Comparison of ENCODE assay signal across 8 cellular contexts in the genomic region with DNA sequence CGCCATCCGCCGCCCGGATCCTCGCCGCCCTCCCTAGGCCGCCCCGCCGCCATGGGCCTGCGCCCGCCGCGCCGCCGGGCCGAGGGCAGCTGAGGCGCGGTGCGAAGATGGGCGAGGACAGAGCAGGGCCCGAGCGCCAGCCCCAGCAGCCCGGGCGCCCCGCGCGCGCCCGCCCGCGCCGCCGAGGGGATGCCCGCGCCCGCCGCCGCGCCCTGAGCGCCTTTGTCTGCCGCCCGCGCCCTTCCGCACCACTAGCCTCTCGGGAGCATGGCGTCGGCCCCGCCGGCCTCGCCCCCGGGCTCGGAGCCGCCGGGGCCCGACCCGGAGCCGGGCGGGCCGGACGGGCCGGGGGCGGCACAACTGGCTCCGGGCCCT. TPM values are rescaled to one million over a fixed set of nuclear protein-coding genes. Genes with fewer than 3 reads are reported as not detected.
DNase-seq lines count a peak whose midpoint lies in the region; ATAC-seq and TF ChIP-seq lines count a peak whose summit lies in the region.

No MANE protein-coding gene starts in this region.

- no peak overlapping the region for H3K27ac ChIP-seq in Karpas-422 (ENCODE audit: low read length)
- peak overlapping the region; percentile 96 to 97 for H3K27ac ChIP-seq in breast epithelium
- peak overlapping the region; percentile 64 to 84 for H3K27ac ChIP-seq in mucosa of rectum (ENCODE audit: low read depth in 2 of 2, low read length in 2 of 2)

- TF ChIP-seq POLR2A in breast epithelium (IDR thresholded peaks at IDR 0.05), result no peak

- H3K9me3 ChIP-seq in ES-I3 (ENCODE audit: control insufficient read depth, insufficient read depth, low read length) (no peaks in the 10 kb centered on the region), Karpas-422 (ENCODE audit: low read length) (no peaks in the 10 kb centered on the region), breast epithelium (no peaks in the 10 kb centered on the region), mucosa of rectum (ENCODE audit: control insufficient read depth in 2 of 2, low read length in 2 of 2) (no peaks in the 10 kb centered on the region)

- no peak for TF ChIP-seq CTCF in breast epithelium (IDR thresholded peaks at IDR 0.05)

- H3K27me3 ChIP-seq in Karpas-422 (ENCODE audit: low read length) (no peaks in the 10 kb centered on the region), breast epithelium (no peaks in the 10 kb centered on the region), mucosa of rectum (ENCODE audit: control insufficient read depth in 2 of 2, insufficient read depth in 2 of 2, low read length in 2 of 2) (peaks cover 2 to 9% of the 10 kb centered on the region in 2 donors)

- H3K4me1 ChIP-seq in ES-I3 (ENCODE audit: insufficient read depth, low read length) (peaks cover 7% of the 10 kb centered on the region; the same call in 1 of the 2 replicates), Karpas-422 (ENCODE audit: low read length) (peaks cover 30% of the 10 kb centered on the region), breast epithelium (peaks cover 0 to 8% of the 10 kb centered on the region in 2 donors), mucosa of rectum (ENCODE audit: control insufficient read depth in 2 of 2, insufficient read depth in 2 of 2, low read length in 2 of 2) (peaks cover 11 to 24% of the 10 kb centered on the region in 2 donors)

- peak overlapping the region; percentile 76 for H3K4me3 ChIP-seq in Karpas-422 (ENCODE audit: low read length)
- peak overlapping the region; percentile 64 to 87 (median 71) for H3K4me3 ChIP-seq in breast epithelium
- H3K4me3 ChIP-seq in mucosa of rectum (ENCODE audit: low read length in 2 of 2), result peak overlapping the region; percentile 75 to 77

- H3K9ac ChIP-seq in ES-I3 (ENCODE audit: low read depth, low read length) (peak overlapping the region; percentile 71; the same call in 1 of the 2 replicates), Karpas-422 (ENCODE audit: low read length) (peak overlapping the region; percentile 71), mucosa of rectum (ENCODE audit: low read depth in 1 of 2, low read length in 2 of 2) (no peak overlapping the region)

- DNase-seq in Karpas-422 (no peak), breast epithelium (ENCODE audit: low spot score in 2 of 2) (no peak), NCI-H1436 treated with DMSO at 0.1 percent for 48 hours (lab: John Stamatoyannopoulos, UW) (no peak), NK-92 (lab: John Stamatoyannopoulos, UW; ENCODE audit: unreplicated experiment) (no peak), Ammon's horn (ENCODE audit: low spot score) (no peak)

- ATAC-seq in GM21576 (IDR thresholded peaks at IDR 0.05; ENCODE audit: unreplicated experiment), result peak; percentile 36

- H3K79me2 ChIP-seq in Karpas-422 (ENCODE audit: low read length), result peaks cover 10% of the 10 kb centered on the region

- H3K9me2 ChIP-seq in Karpas-422 (replicated peaks; ENCODE audit: insufficient read depth, low read length), result no peaks in the 10 kb centered on the region

- peak overlapping the region; percentile 88 for H3K4me2 ChIP-seq in Karpas-422 (ENCODE audit: low read depth, low read length, poor library complexity, severe bottlenecking)

- intact Hi-C loops in breast epithelium (cut with DNase I; ENCODE audit: low total_unique reads), result loop anchor here (2.0 kb wide), 1 partner anchor 73 kb away; a partner anchor contains a TSS

- peak overlapping the region; percentile 99; the same call in 1 of the 2 replicates for H2AFZ ChIP-seq in Karpas-422 (ENCODE audit: low read length)

- H4K20me1 ChIP-seq in Karpas-422 (ENCODE audit: insufficient read depth, low read depth, low read length), result peaks cover 16% of the 10 kb centered on the region; the same call in 1 of the 2 replicates

- no peaks in the 10 kb centered on the region; the same call in 1 of the 2 replicates for H3K36me3 ChIP-seq in ES-I3 (ENCODE audit: insufficient read depth, low read length)
- no peaks in the 10 kb centered on the region for H3K36me3 ChIP-seq in Karpas-422 (ENCODE audit: insufficient read depth, low read length)
- no peaks in the 10 kb centered on the region for H3K36me3 ChIP-seq in breast epithelium
- H3K36me3 ChIP-seq in mucosa of rectum (ENCODE audit: control insufficient read depth in 2 of 2, insufficient read depth in 2 of 2, low read length in 2 of 2), result no peaks in the 10 kb centered on the region

RNA-seq across cellular contexts. Expression of a gene that starts 0.3 kb away (rescaled TPM):
- 6.0 and 17.2 TPM in 2 replicates for total RNA-seq in Karpas-422 (2014; rRNA removed; shearing (Covaris generic); ENCODE audit: low replicate concordance)
- total RNA-seq in breast epithelium, result 10 to 100 TPM; 22.0 to 44.6 (median 24.5) TPM

RNA-seq across cellular contexts. Expression of a gene that starts 24.0 kb away (rescaled TPM):
- total RNA-seq in Karpas-422 (2014; rRNA removed; shearing (Covaris generic); ENCODE audit: low replicate concordance), result 5.3 and 10.4 TPM in 2 replicates
- total RNA-seq in breast epithelium, result 10 to 100 TPM; 19.4 to 30.5 (median 28.7) TPM

RNA-seq across cellular contexts. Expression of a gene that starts 28.7 kb away (rescaled TPM):
- total RNA-seq in Karpas-422 (2014; rRNA removed; shearing (Covaris generic); ENCODE audit: low replicate concordance), result 102 and 190 TPM in 2 replicates
- 100 to 1,000 TPM in 1 of 3 donors, 10 to 100 TPM in 2; 46.5 to 118 (median 78.0) TPM for total RNA-seq in breast epithelium

RNA-seq across cellular contexts. Expression of a gene that starts 43.9 kb away (rescaled TPM):
- 50.0 and 58.1 TPM in 2 replicates for total RNA-seq in Karpas-422 (2014; rRNA removed; shearing (Covaris generic); ENCODE audit: low replicate concordance)
- total RNA-seq in breast epithelium, result 10 to 100 TPM; 24.5 to 49.5 (median 36.7) TPM

RNA-seq across cellular contexts. Expression of a gene that starts 55.4 kb away (rescaled TPM):
- 38.1 and 103 TPM in 2 replicates for total RNA-seq in Karpas-422 (2014; rRNA removed; shearing (Covaris generic); ENCODE audit: low replicate concordance)
- total RNA-seq in breast epithelium, result 10 to 100 TPM; 67.0 to 78.7 (median 69.0) TPM

Comparison
In these comparisons a context has a peak if more than half of its experiments do, and no peak if none do; other contexts are left out.
1. H3K9ac ChIP-seq: peak in ES-I3 (single experiment) and Karpas-422 (single experiment); none in mucosa of rectum (0 of 2).
2. Peak in every context shown above with its lines, with median percentiles within 50 percentile points of each other: H3K4me3 ChIP-seq.